Comparison of ENCODE assay signal across 18 cellular contexts in genomic region chr9:81861644-81862043, GRCh38.
DNase-seq lines count a peak whose midpoint lies in the region; ATAC-seq and TF ChIP-seq lines count a peak whose summit lies in the region.
"Had no signal": no experiment of that assay in that cellular context is flagged by ENCODE, and none has a peak within 500 bp of the region (broad histone marks: within the 10 kb centered on the region; RNA-seq: fewer than 3 reads in every experiment).

No MANE protein-coding gene starts in this region.

- POLR2A ChIA-PET in HCT116 (lab: Charles Lee) = no interaction called here

- TF ChIP-seq CTCF in HCT116 (IDR thresholded peaks at IDR 0.05 in 2 of 3, conservative IDR thresholded peaks at IDR 0.05 in 1 of 3; ENCODE audit: borderline replicate concordance in 1 of 3, insufficient read depth in 1 of 3, low read depth in 2 of 3, low read length in 2 of 3) (no peak), fibroblast of the aortic adventitia (IDR thresholded peaks at IDR 0.05; ENCODE audit: insufficient read depth, low read length) (no peak), lower lobe of right lung (IDR thresholded peaks at IDR 0.05) (no peak)

- H3K27ac ChIP-seq in HCT116 (ENCODE audit: low read depth, low read length) (no peak overlapping the region), lower lobe of right lung (no peak overlapping the region)
- H3K27ac ChIP-seq: stomach had no signal

- RAD21 ChIA-PET in HCT116 (lab: Charles Lee; ENCODE audit: low non-redundant PET in 1 of 2, low total read pairs in 2 of 2, uncharacterized antibody in 2 of 2, unreplicated experiment in 2 of 2) = no interaction called here

- H3K36me3 ChIP-seq in HCT116 (ENCODE audit: control insufficient read depth in 1 of 2, insufficient read depth in 2 of 2, low read length in 2 of 2) = no peaks in the 10 kb centered on the region
- H3K36me3 ChIP-seq in adipocyte (ENCODE audit: control insufficient read depth, insufficient read depth, low read length, severe bottlenecking) = no peaks in the 10 kb centered on the region
- H3K36me3 ChIP-seq in lower lobe of right lung = no peaks in the 10 kb centered on the region
- H3K36me3 ChIP-seq: stomach had no signal

- no peaks in the 10 kb centered on the region for H4K20me1 ChIP-seq in HCT116 (ENCODE audit: insufficient read depth)

- DNase-seq in A172 (ENCODE audit: low spot score) (peak; percentile 86), HCT116 (ENCODE audit: low read depth, low spot score) (no peak), adipocyte (ENCODE audit: low read depth) (peak; percentile 25), fibroblast of the aortic adventitia (ENCODE audit: low read depth) (peak; percentile 85), COLO829 (ENCODE audit: low spot score) (no peak), lower lobe of right lung (no peak)
- DNase-seq in stimulated activated CD4-positive, alpha-beta T cell treated with anti-CD3 and anti-CD28 coated beads, Interleukin-4, amount 100 ng/mL, for 24 hours = no peak
- DNase-seq: 8988T; activated CD4-positive, CD25-positive, alpha-beta regulatory T cell treated with anti-CD3 and anti-CD28 coated beads, Interleukin-2, amount 50 U/mL, for 72 hours; activated CD8-positive, alpha-beta memory T cell treated with anti-CD3 and anti-CD28 coated beads, Interleukin-2, amount 50 U/mL, for 4 hours; COR-L47; GDM1; head of caudate nucleus; kidney; NCI-H748 treated with DMSO at 0.1 percent for 48 hours; stomach; T-helper 2 cell had no signal

- BruUV-seq in HCT116 (replicated peaks; lab: Mats Ljungman, UMichigan) = no TSS peak

- H3K4me1 ChIP-seq in HCT116 (ENCODE audit: control insufficient read depth in 1 of 2, insufficient read depth in 2 of 2, low read length in 2 of 2) (peaks cover 0 to 8% of the 10 kb centered on the region in 2 experiments; a peak in 2 of 4 replicates), adipocyte (ENCODE audit: control insufficient read depth, insufficient read depth, low read length) (no peaks in the 10 kb centered on the region), lower lobe of right lung (no peaks in the 10 kb centered on the region)
- H3K4me1 ChIP-seq: stomach had no signal

- no peak overlapping the region for H3K9ac ChIP-seq in HCT116 (ENCODE audit: low read length)
- no peak overlapping the region for H3K9ac ChIP-seq in adipocyte (ENCODE audit: low read length)

- H3K27me3 ChIP-seq in HCT116 (ENCODE audit: insufficient read depth, low read length) (no peaks in the 10 kb centered on the region), adipocyte (replicated peaks; ENCODE audit: control insufficient read depth, insufficient read depth, low read length) (no peaks in the 10 kb centered on the region), lower lobe of right lung (ENCODE audit: low read depth) (no peaks in the 10 kb centered on the region)
- H3K27me3 ChIP-seq: stomach had no signal

- peak overlapping the region; percentile 42; the same call in 1 of the 2 replicates for H3K4me2 ChIP-seq in HCT116 (ENCODE audit: low read length)

- TF ChIP-seq POLR2A in HCT116 (IDR thresholded peaks at IDR 0.05; ENCODE audit: borderline replicate concordance, extremely low read depth, insufficient read depth, insufficient read length) = no peak

- no peaks in the 10 kb centered on the region; the same call in 1 of the 2 replicates for H3K9me2 ChIP-seq in HCT116 (ENCODE audit: insufficient read depth)

- no peak overlapping the region for H2AFZ ChIP-seq in HCT116 (ENCODE audit: low read depth, low read length, poor library complexity, severe bottlenecking)

- no peaks in the 10 kb centered on the region for H3K79me2 ChIP-seq in HCT116 (ENCODE audit: insufficient read depth, low read length)

- no peak for TF ChIP-seq RAD21 in HCT116 (IDR thresholded peaks at IDR 0.05; ENCODE audit: low read depth)

- H3K4me3 ChIP-seq in HCT116 (replicated peaks in 1 of 2; ENCODE audit: low read depth in 1 of 2, low read length in 2 of 2) (no peak overlapping the region), adipocyte (ENCODE audit: low read length) (no peak overlapping the region), fibroblast of the aortic adventitia (ENCODE audit: low read depth, low read length) (no peak overlapping the region), lower lobe of right lung (no peak overlapping the region)
- H3K4me3 ChIP-seq: stomach had no signal

- intact Hi-C loops in HCT116 (cut with micrococcal nuclease) = no loop called here
- intact Hi-C loops in lower lobe of right lung (cut with DNase I) = no loop called here

- no peak for ATAC-seq in HCT116
- ATAC-seq in GM21576 (IDR thresholded peaks at IDR 0.05; ENCODE audit: unreplicated experiment) = no peak
- ATAC-seq in lower lobe of right lung = no peak

- H3K9me3 ChIP-seq in HCT116 (ENCODE audit: control insufficient read depth in 1 of 2, insufficient read depth in 1 of 2, low read depth in 1 of 2, low read length in 2 of 2) (no peaks in the 10 kb centered on the region), adipocyte (ENCODE audit: control insufficient read depth, low read length) (no peaks in the 10 kb centered on the region), lower lobe of right lung (no peaks in the 10 kb centered on the region)
- H3K9me3 ChIP-seq: stomach had no signal

- CTCF ChIA-PET in HCT116 (lab: Charles Lee) = no interaction called here

TF ChIP-seq in HCT116, 20 proteins besides CTCF, POLR2A, EP300 and RAD21:
- TF ChIP-seq EZH2phosphoT487 (IDR thresholded peaks at IDR 0.05; ENCODE audit: borderline replicate concordance) = no peak
- no peak for TF ChIP-seq TCF7L2 (IDR thresholded peaks at IDR 0.05; ENCODE audit: borderline replicate concordance, extremely low read depth, insufficient read depth, insufficient read length)
- no peak for TF ChIP-seq JUND (IDR thresholded peaks at IDR 0.05)
- peak; percentile 19; the same call in 1 of the 2 replicates for TF ChIP-seq FOSL1 (IDR thresholded peaks at IDR 0.05; ENCODE audit: low read depth)
- no peak for TF ChIP-seq SRF (IDR thresholded peaks at IDR 0.05; ENCODE audit: low read depth)
- TF ChIP-seq EGR1 (IDR thresholded peaks at IDR 0.05; ENCODE audit: low read depth) = no peak

Comparison
In these comparisons a context has a peak if more than half of its experiments do, and no peak if none do; other contexts are left out.
1. DNase-seq: peak in A172 (single experiment), adipocyte (single experiment) and fibroblast of the aortic adventitia (single experiment); none in HCT116 (single experiment), stimulated activated CD4-positive, alpha-beta T cell treated with anti-CD3 and anti-CD28 coated beads, Interleukin-4, amount 100 ng/mL, for 24 hours (single experiment), COLO829 (single experiment) and lower lobe of right lung (single experiment).